In the genomic region with DNA sequence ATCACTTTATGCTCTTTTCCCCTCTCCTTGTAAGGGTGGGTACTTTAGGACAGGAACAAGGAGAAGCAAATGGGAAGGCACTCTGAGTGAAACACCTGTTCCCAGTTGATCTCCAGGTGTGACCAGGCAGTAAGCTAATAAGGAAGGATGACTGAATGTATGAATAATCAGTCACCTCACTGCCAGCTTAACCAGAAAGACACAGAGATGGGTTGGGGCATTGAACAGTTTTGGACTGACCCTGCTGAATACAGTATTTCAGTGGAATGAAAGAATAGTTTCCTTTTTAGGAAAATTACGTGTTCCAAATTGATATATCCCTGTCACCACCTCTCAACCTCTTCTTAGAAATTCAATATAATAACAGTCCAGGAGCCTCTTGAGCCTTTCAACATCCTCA, we compare ENCODE assay signal across 11 cellular contexts.
A peak's percentile ranks its signal among the peaks of the same experiment; 100 is the strongest.
DNase-seq lines count a peak whose midpoint lies in the region; ATAC-seq and TF ChIP-seq lines count a peak whose summit lies in the region.
"Had no signal": no experiment of that assay in that cellular context is flagged by ENCODE, and none has a peak within 500 bp of the region (broad histone marks: within the 10 kb centered on the region; RNA-seq: fewer than 3 reads in every experiment).

No MANE protein-coding gene starts in this region.

- CTCF ChIA-PET in HCT116 (lab: Charles Lee) (interaction anchor here (1.5 kb wide), 1 partner anchor 18 kb away, joined by 3 read pairs; no protein-coding TSS in a partner anchor), SK-N-SH (lab: Yijun Ruan, JAX) (no interaction called here)

- H3K9me3 ChIP-seq in HCT116 (ENCODE audit: control insufficient read depth in 1 of 2, insufficient read depth in 1 of 2, low read depth in 1 of 2, low read length in 2 of 2) (0 out of 4 replicates have a peak, but pooled peaks cover 0 to 4% of the 10 kb centered on the region in 2 experiments), SK-N-SH (0 out of 2 replicates have a peak, but pooled peaks cover 8% of the 10 kb centered on the region), skeletal muscle tissue (ENCODE audit: control insufficient read depth in 3 of 3, low read length in 3 of 3) (peaks cover 0 to 4% (median 2%) of the 10 kb centered on the region in 3 donors)

- TF ChIP-seq EP300 in SK-N-SH (IDR thresholded peaks at IDR 0.05; ENCODE audit: borderline replicate concordance in 1 of 2, low read depth in 1 of 2, low read length in 1 of 2) = no peak

- POLR2A ChIA-PET in HCT116 (lab: Charles Lee) = no interaction called here
- POLR2A ChIA-PET in SK-N-SH (lab: Yijun Ruan, JAX) = no interaction called here

- no peak for TF ChIP-seq RAD21 in HCT116 (IDR thresholded peaks at IDR 0.05; ENCODE audit: low read depth)
- TF ChIP-seq RAD21 in SK-N-SH (IDR thresholded peaks at IDR 0.05; ENCODE audit: low read length) = no peak

- H3K27me3 ChIP-seq in HCT116 (ENCODE audit: insufficient read depth, low read length) (no peaks in the 10 kb centered on the region), SK-N-SH (ENCODE audit: insufficient read depth) (no peaks in the 10 kb centered on the region), foreskin keratinocyte (no peaks in the 10 kb centered on the region), skeletal muscle tissue (ENCODE audit: control insufficient read depth in 3 of 3, insufficient read depth in 3 of 3, low read length in 3 of 3) (no peaks in the 10 kb centered on the region)

- TF ChIP-seq CTCF in HCT116 (IDR thresholded peaks at IDR 0.05 in 2 of 3, conservative IDR thresholded peaks at IDR 0.05 in 1 of 3; ENCODE audit: borderline replicate concordance in 1 of 3, insufficient read depth in 1 of 3, low read depth in 2 of 3, low read length in 2 of 3) (no peak), SK-N-SH (IDR thresholded peaks at IDR 0.05) (no peak), foreskin keratinocyte (conservative IDR thresholded peaks at IDR 0.05) (no peak)

- H3K36me3 ChIP-seq in HCT116 (ENCODE audit: control insufficient read depth in 1 of 2, insufficient read depth in 2 of 2, low read length in 2 of 2) (no peaks in the 10 kb centered on the region), SK-N-SH (replicated peaks in 1 of 2; ENCODE audit: control insufficient read depth in 1 of 2, insufficient read depth in 2 of 2, low read length in 1 of 2) (peaks cover 4 to 19% of the 10 kb centered on the region in 2 experiments), skeletal muscle tissue (ENCODE audit: control insufficient read depth in 3 of 3, insufficient read depth in 3 of 3, low read length in 3 of 3) (no peaks in the 10 kb centered on the region)

- TF ChIP-seq POLR2A in HCT116 (IDR thresholded peaks at IDR 0.05; ENCODE audit: borderline replicate concordance, extremely low read depth, insufficient read depth, insufficient read length) = no peak

- H3K9ac ChIP-seq in HCT116 (ENCODE audit: low read length) (peak overlapping the region; percentile 39), SK-N-SH (no peak overlapping the region), skeletal muscle tissue (ENCODE audit: low read depth in 1 of 3, low read length in 3 of 3) (no peak overlapping the region)

- no peaks in the 10 kb centered on the region for H4K20me1 ChIP-seq in HCT116 (ENCODE audit: insufficient read depth)
- peaks cover 9% of the 10 kb centered on the region for H4K20me1 ChIP-seq in SK-N-SH (ENCODE audit: insufficient read depth)

- ATAC-seq in HCT116 = peak; percentile 71
- ATAC-seq in foreskin keratinocyte = peak; percentile 88
- no peak for ATAC-seq in GM18517 (IDR thresholded peaks at IDR 0.05; ENCODE audit: unreplicated experiment)
- ATAC-seq: stimulated activated naive B cell treated with anti-CD40 and anti-IgM and Interleukin-4, amounts not matched to agents 10 μg/mL and 1 μg/mL and 100 μg/mL, for 72 hours had no signal

- intact Hi-C loops in HCT116 (cut with micrococcal nuclease) = no loop called here

- peaks cover 39% of the 10 kb centered on the region for H3F3A ChIP-seq in SK-N-SH (replicated peaks; ENCODE audit: insufficient read depth)

- H3K4me2 ChIP-seq in HCT116 (ENCODE audit: low read length) (peak overlapping the region; percentile 73), SK-N-SH (peak overlapping the region; percentile 42)

- RAD21 ChIA-PET in HCT116 (lab: Charles Lee; ENCODE audit: low non-redundant PET in 1 of 2, low total read pairs in 2 of 2, uncharacterized antibody in 2 of 2, unreplicated experiment in 2 of 2) = no interaction called here

- no peak overlapping the region for H2AFZ ChIP-seq in HCT116 (ENCODE audit: low read depth, low read length, poor library complexity, severe bottlenecking)
- H2AFZ ChIP-seq in SK-N-SH (ENCODE audit: low read depth) = no peak overlapping the region

- peak; percentile 35 for DNase-seq in HCT116 (ENCODE audit: low read depth, low spot score)
- no peak for DNase-seq in SK-N-SH
- peak; percentile 39 to 62 for DNase-seq in foreskin keratinocyte
- no peak for DNase-seq in activated CD4-positive, alpha-beta T cell treated with anti-CD3 and anti-CD28 coated beads for 48 hours
- DNase-seq in 8988T = no peak
- no peak for DNase-seq in CD1c-positive myeloid dendritic cell (ENCODE audit: extremely low spot score)
- DNase-seq: GOT3; KG1; stimulated activated naive B cell treated with anti-CD40 and anti-IgM and Interleukin-4, amounts not matched to agents 10 μg/mL and 1 μg/mL and 100 μg/mL, for 72 hours had no signal

- H3K4me1 ChIP-seq in HCT116 (ENCODE audit: control insufficient read depth in 1 of 2, insufficient read depth in 2 of 2, low read length in 2 of 2) (peaks cover 31 to 32% of the 10 kb centered on the region in 2 experiments), SK-N-SH (ENCODE audit: control insufficient read depth in 1 of 2, insufficient read depth in 2 of 2, low read depth in 1 of 2, low read length in 1 of 2) (peaks cover 12 to 16% of the 10 kb centered on the region in 2 experiments), foreskin keratinocyte (peaks cover 25% of the 10 kb centered on the region), skeletal muscle tissue (ENCODE audit: control insufficient read depth in 3 of 3, insufficient read depth in 3 of 3, low read length in 3 of 3) (peaks cover 3 to 16% (median 13%) of the 10 kb centered on the region in 3 donors)

- BruUV-seq in HCT116 (replicated peaks; lab: Mats Ljungman, UMichigan) = no TSS peak

- H3K79me2 ChIP-seq in HCT116 (ENCODE audit: insufficient read depth, low read length) = peaks cover 28% of the 10 kb centered on the region
- H3K79me2 ChIP-seq in SK-N-SH (ENCODE audit: insufficient read depth) = peaks cover 57% of the 10 kb centered on the region

- H3K4me3 ChIP-seq in HCT116 (replicated peaks in 1 of 2; ENCODE audit: low read depth in 1 of 2, low read length in 2 of 2) (peak overlapping the region in 1 of 2 experiments; percentile 37; a peak in 2 of 4 replicates), SK-N-SH (ENCODE audit: low read depth in 2 of 2, low read length in 1 of 2) (peak overlapping the region in 1 of 2 experiments; percentile 25; a peak in 2 of 4 replicates), skeletal muscle tissue (ENCODE audit: low read length in 3 of 3) (no peak overlapping the region)

- H3K9me2 ChIP-seq in HCT116 (ENCODE audit: insufficient read depth) (no peaks in the 10 kb centered on the region), SK-N-SH (no peaks in the 10 kb centered on the region)

- 53% methylated on average over 1 of the region's 1 CpG for WGBS in SK-N-SH (ENCODE audit: low lambda C conversion rate)

- H3K27ac ChIP-seq in HCT116 (ENCODE audit: low read depth, low read length) (peak overlapping the region; percentile 82), SK-N-SH (ENCODE audit: low read depth in 2 of 2, low read length in 1 of 2) (peak overlapping the region; percentile 88 to 98), foreskin keratinocyte (peak overlapping the region; percentile 69), skeletal muscle tissue (ENCODE audit: low read depth, low read length) (peak overlapping the region; percentile 37)

TF ChIP-seq in HCT116, 20 proteins besides CTCF, POLR2A, EP300 and RAD21:
- TF ChIP-seq EZH2phosphoT487 (IDR thresholded peaks at IDR 0.05; ENCODE audit: borderline replicate concordance) (no peak), CBX3 (IDR thresholded peaks at IDR 0.05; ENCODE audit: low read depth) (no peak)
- TF ChIP-seq, protein P1, sequence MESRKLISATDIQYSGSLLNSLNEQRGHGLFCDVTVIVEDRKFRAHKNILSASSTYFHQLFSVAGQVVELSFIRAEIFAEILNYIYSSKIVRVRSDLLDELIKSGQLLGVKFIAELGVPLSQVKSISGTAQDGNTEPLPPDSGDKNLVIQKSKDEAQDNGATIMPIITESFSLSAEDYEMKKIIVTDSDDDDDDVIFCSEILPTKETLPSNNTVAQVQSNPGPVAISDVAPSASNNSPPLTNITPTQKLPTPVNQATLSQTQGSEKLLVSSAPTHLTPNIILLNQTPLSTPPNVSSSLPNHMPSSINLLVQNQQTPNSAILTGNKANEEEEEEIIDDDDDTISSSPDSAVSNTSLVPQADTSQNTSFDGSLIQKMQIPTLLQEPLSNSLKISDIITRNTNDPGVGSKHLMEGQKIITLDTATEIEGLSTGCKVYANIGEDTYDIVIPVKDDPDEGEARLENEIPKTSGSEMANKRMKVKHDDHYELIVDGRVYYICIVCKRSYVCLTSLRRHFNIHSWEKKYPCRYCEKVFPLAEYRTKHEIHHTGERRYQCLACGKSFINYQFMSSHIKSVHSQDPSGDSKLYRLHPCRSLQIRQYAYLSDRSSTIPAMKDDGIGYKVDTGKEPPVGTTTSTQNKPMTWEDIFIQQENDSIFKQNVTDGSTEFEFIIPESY (IDR thresholded peaks at IDR 0.05; ENCODE audit: extremely low read depth, insufficient replicate concordance, low read length) = no peak
TF ChIP-seq in HCT116: peak in this region for 0.

TF ChIP-seq in SK-N-SH, 30 proteins besides CTCF, POLR2A, EP300 and RAD21 (continues in another document):
- TF ChIP-seq EZH2phosphoT487 (IDR thresholded peaks at IDR 0.05; ENCODE audit: borderline replicate concordance, low read depth) (no peak), RFX5 (IDR thresholded peaks at IDR 0.05; ENCODE audit: low read length) (no peak), TAF1 (IDR thresholded peaks at IDR 0.05; ENCODE audit: borderline replicate concordance, low read depth, low read length) (no peak)
- TF ChIP-seq, protein P2, sequence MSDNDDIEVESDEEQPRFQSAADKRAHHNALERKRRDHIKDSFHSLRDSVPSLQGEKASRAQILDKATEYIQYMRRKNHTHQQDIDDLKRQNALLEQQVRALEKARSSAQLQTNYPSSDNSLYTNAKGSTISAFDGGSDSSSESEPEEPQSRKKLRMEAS (IDR thresholded peaks at IDR 0.05; ENCODE audit: low read depth) = no peak

Comparison
In these comparisons a context has a peak if more than half of its experiments do, and no peak if none do; other contexts are left out.
1. DNase-seq: peak in HCT116 (single experiment) and foreskin keratinocyte (2 of 2); none in SK-N-SH (single experiment), activated CD4-positive, alpha-beta T cell treated with anti-CD3 and anti-CD28 coated beads for 48 hours (single experiment), 8988T (single experiment) and CD1c-positive myeloid dendritic cell (single experiment).
2. H3K27ac ChIP-seq: peak in every context shown above with its lines; median percentile 93 in SK-N-SH; 82 in HCT116; 69 in foreskin keratinocyte; 37 in skeletal muscle tissue.